8 cellular contexts compared by ENCODE assay signal in genomic region chr3:64214002-64214696, GRCh38. TPM values are rescaled to one million over a fixed set of nuclear protein-coding genes. Genes with fewer than 3 reads are reported as not detected.
DNase-seq lines count a peak whose midpoint lies in the region; ATAC-seq and TF ChIP-seq lines count a peak whose summit lies in the region.

No MANE protein-coding gene starts in this region.

- peaks cover 11% of the 10 kb centered on the region for H3K4me1 ChIP-seq in PC-9 (replicated peaks; ENCODE audit: insufficient read depth)

- intact Hi-C loops in PC-9 (cut with micrococcal nuclease; ENCODE audit: unreplicated experiment), result loop anchor here (1.0 to 10.0 kb wide), 6 partner anchors 25 to 179 kb away; no protein-coding TSS in a partner anchor

- H3K4me2 ChIP-seq in PC-9, result no peak overlapping the region
- no peak overlapping the region for H3K4me2 ChIP-seq in neural cell (ENCODE audit: low read length)

- no peak overlapping the region for H3K9ac ChIP-seq in neural cell (ENCODE audit: low read length)

- H3K4me1 Mint-ChIP-seq in stimulated activated effector memory CD8-positive, alpha-beta T cell treated with anti-CD3 and anti-CD28 coated beads, Interleukin-12 subunit alpha, Interleukin-12 subunit beta, amount 100 ng/mL, for 72 hours, result no peaks in the 10 kb centered on the region

- H3K36me3 ChIP-seq in PC-9 (ENCODE audit: low read depth) (no peaks in the 10 kb centered on the region), neural cell (ENCODE audit: insufficient read depth, low read length) (no peaks in the 10 kb centered on the region)

- no peak for TF ChIP-seq RAD21 in neural cell (conservative IDR thresholded peaks at IDR 0.05)

- no peaks in the 10 kb centered on the region for H4K20me1 ChIP-seq in PC-9 (ENCODE audit: insufficient read depth)
- H4K20me1 ChIP-seq in neural cell (ENCODE audit: insufficient read depth), result no peaks in the 10 kb centered on the region

- POLR2A ChIA-PET in PC-9 (lab: Charles Lee; ENCODE audit: unreplicated experiment), result interaction anchor here (0.6 to 0.7 kb wide), 3 partner anchors 66 to 1103 kb away, joined by 4 to 15 read pairs (median 6); no protein-coding TSS in a partner anchor

- no peak overlapping the region for H3K27ac Mint-ChIP-seq in stimulated activated effector memory CD8-positive, alpha-beta T cell treated with anti-CD3 and anti-CD28 coated beads, Interleukin-12 subunit alpha, Interleukin-12 subunit beta, amount 100 ng/mL, for 72 hours

- TF ChIP-seq CTCF in PC-9 (conservative IDR thresholded peaks at IDR 0.05) (no peak), neural cell (IDR thresholded peaks at IDR 0.05; ENCODE audit: poor library complexity, severe bottlenecking) (no peak)

- H3K36me3 Mint-ChIP-seq in stimulated activated effector memory CD8-positive, alpha-beta T cell treated with anti-CD3 and anti-CD28 coated beads, Interleukin-12 subunit alpha, Interleukin-12 subunit beta, amount 100 ng/mL, for 72 hours, result no peaks in the 10 kb centered on the region

- H3K27ac ChIP-seq in PC-9 (no peak overlapping the region), neural cell (ENCODE audit: low read length) (peak overlapping the region; percentile 81)

- TSS peak; percentile 33 for BruUV-seq in PC-9 (replicated peaks; lab: Mats Ljungman, UMichigan)

- H3K79me2 ChIP-seq in PC-9 (ENCODE audit: low read depth) (no peaks in the 10 kb centered on the region), neural cell (replicated peaks; ENCODE audit: insufficient read depth, low read length) (no peaks in the 10 kb centered on the region)

- DNase-seq in AG20443 (ENCODE audit: low spot score), result peak; percentile 75
- DNase-seq in PC-9, result peak in 1 of 2 experiments; percentile 67
- peak; percentile 80 for DNase-seq in fibroblast of gingiva (ENCODE audit: low read depth)
- DNase-seq in stimulated activated CD4-positive, alpha-beta T cell treated with anti-CD3 and anti-CD28 coated beads, Interleukin-1b, Interleukin-23, amount 100 ng/mL, for 48 hours, result no peak
- DNase-seq in activated CD8-positive, alpha-beta memory T cell treated with anti-CD3 and anti-CD28 coated beads, Interleukin-2, amount 50 U/mL, for 4 hours, result no peak
- DNase-seq in T-helper 9 cell, result no peak
- DNase-seq in stimulated activated effector memory CD8-positive, alpha-beta T cell treated with anti-CD3 and anti-CD28 coated beads, Interleukin-12 subunit alpha, Interleukin-12 subunit beta, amount 100 ng/mL, for 72 hours (ENCODE audit: low spot score in 2 of 2), result no peak

- H3K4me3 ChIP-seq in PC-9, result no peak overlapping the region
- no peak overlapping the region for H3K4me3 ChIP-seq in neural cell (ENCODE audit: low read length)

- no peaks in the 10 kb centered on the region for H3F3A ChIP-seq in PC-9 (ENCODE audit: insufficient read depth, low read depth)
- H3F3A ChIP-seq in neural cell (ENCODE audit: insufficient read depth, low read length, poor library complexity, severe bottlenecking), result peaks cover 9% of the 10 kb centered on the region

- CTCF ChIA-PET in PC-9 (lab: Charles Lee), result no interaction called here

- H3K4me3 Mint-ChIP-seq in stimulated activated effector memory CD8-positive, alpha-beta T cell treated with anti-CD3 and anti-CD28 coated beads, Interleukin-12 subunit alpha, Interleukin-12 subunit beta, amount 100 ng/mL, for 72 hours, result no peak overlapping the region

- H3K9me3 ChIP-seq in PC-9 (ENCODE audit: insufficient read depth, low read depth), result no peaks in the 10 kb centered on the region
- H3K9me3 ChIP-seq in neural cell (ENCODE audit: low read length), result no peaks in the 10 kb centered on the region

- no peak for TF ChIP-seq EP300 in neural cell (conservative IDR thresholded peaks at IDR 0.05; ENCODE audit: poor library complexity, severe bottlenecking)

- no peak for ATAC-seq in stimulated activated effector memory CD8-positive, alpha-beta T cell treated with anti-CD3 and anti-CD28 coated beads, Interleukin-12 subunit alpha, Interleukin-12 subunit beta, amount 100 ng/mL, for 72 hours

- no peaks in the 10 kb centered on the region for H3K9me3 Mint-ChIP-seq in stimulated activated effector memory CD8-positive, alpha-beta T cell treated with anti-CD3 and anti-CD28 coated beads, Interleukin-12 subunit alpha, Interleukin-12 subunit beta, amount 100 ng/mL, for 72 hours

- H3K27me3 ChIP-seq in PC-9 (ENCODE audit: insufficient read depth, low read depth) (no peaks in the 10 kb centered on the region), neural cell (ENCODE audit: insufficient read depth, low read depth, low read length) (no peaks in the 10 kb centered on the region)

- H3K9me2 ChIP-seq in PC-9 (ENCODE audit: insufficient read depth), result no peaks in the 10 kb centered on the region
- no peaks in the 10 kb centered on the region for H3K9me2 ChIP-seq in neural cell (ENCODE audit: insufficient read depth, low read length)

- H2AFZ ChIP-seq in PC-9 (no peak overlapping the region), neural cell (ENCODE audit: low read depth, low read length) (no peak overlapping the region)

TF ChIP-seq in neural cell, 6 proteins besides CTCF, POLR2A, EP300 and RAD21:
- no peak for TF ChIP-seq EZH2 (IDR thresholded peaks at IDR 0.05; ENCODE audit: borderline replicate concordance, insufficient read depth, low read length, poor library complexity, severe bottlenecking)
- TF ChIP-seq SMC3 (conservative IDR thresholded peaks at IDR 0.05; ENCODE audit: poor library complexity), result no peak
- TF ChIP-seq POLR2AphosphoS5 (IDR thresholded peaks at IDR 0.05), result no peak
- no peak for TF ChIP-seq TAF1 (IDR thresholded peaks at IDR 0.05; ENCODE audit: low read depth)
- TF ChIP-seq MXI1 (conservative IDR thresholded peaks at IDR 0.05; ENCODE audit: poor library complexity, severe bottlenecking), result no peak
- TF ChIP-seq REST (IDR thresholded peaks at IDR 0.05; ENCODE audit: borderline replicate concordance), result no peak

RNA-seq across cellular contexts. Expression of gene PRICKLE2, which starts 11.1 kb away (rescaled TPM):
- 7.9 and 9.3 TPM in 2 replicates for total RNA-seq in PC-9 (2021)
- polyA plus RNA-seq in neural cell, result 8.7 TPM in 2 replicates
- polyA minus RNA-seq in neural cell, result 42.1 and 51.7 TPM in 2 replicates

Comparison
In these comparisons a context has a peak if more than half of its experiments do, and no peak if none do; other contexts are left out.
1. DNase-seq: peak in AG20443 (single experiment) and fibroblast of gingiva (single experiment); none in stimulated activated CD4-positive, alpha-beta T cell treated with anti-CD3 and anti-CD28 coated beads, Interleukin-1b, Interleukin-23, amount 100 ng/mL, for 48 hours (single experiment), activated CD8-positive, alpha-beta memory T cell treated with anti-CD3 and anti-CD28 coated beads, Interleukin-2, amount 50 U/mL, for 4 hours (single experiment), T-helper 9 cell (single experiment) and stimulated activated effector memory CD8-positive, alpha-beta T cell treated with anti-CD3 and anti-CD28 coated beads, Interleukin-12 subunit alpha, Interleukin-12 subunit beta, amount 100 ng/mL, for 72 hours (0 of 2).